Comparison of ENCODE assay signal across 8 cellular contexts in genomic region chr5:69217154-69217731, GRCh38. TPM values are rescaled to one million over a fixed set of nuclear protein-coding genes. Genes with fewer than 3 reads are reported as not detected.
A peak's percentile ranks its signal among the peaks of the same experiment; 100 is the strongest.
DNase-seq lines count a peak whose midpoint lies in the region; ATAC-seq and TF ChIP-seq lines count a peak whose summit lies in the region.

No MANE protein-coding gene starts in this region.

- peak in 1 of 2 donors; percentile 99 for ATAC-seq in lower lobe of right lung
- ATAC-seq in GM18505 (IDR thresholded peaks at IDR 0.05; ENCODE audit: unreplicated experiment), result no peak

- no peaks in the 10 kb centered on the region for H3K36me3 ChIP-seq in lower lobe of right lung

- H3K4me1 ChIP-seq in lower lobe of right lung, result peaks cover 20% of the 10 kb centered on the region

- TF ChIP-seq CTCF in astrocyte of the cerebellum (IDR thresholded peaks at IDR 0.05; ENCODE audit: low read depth, low read length, missing control alignments) (no peak), lower lobe of right lung (IDR thresholded peaks at IDR 0.05) (no peak)

- in situ Hi-C loops in astrocyte of the cerebellum (cut with HindIII; ENCODE audit: low sequenced_read_pairs), result no loop called here

- H3K27me3 ChIP-seq in lower lobe of right lung (ENCODE audit: low read depth), result no peaks in the 10 kb centered on the region

- TF ChIP-seq POLR2A in GM18505 (IDR thresholded peaks at IDR 0.05; ENCODE audit: borderline replicate concordance, extremely low read depth, insufficient read depth, insufficient read length), result no peak

- H3K27ac ChIP-seq in lower lobe of right lung, result peak overlapping the region; percentile 98

- no peaks in the 10 kb centered on the region for H3K9me3 ChIP-seq in lower lobe of right lung

- intact Hi-C loops in lower lobe of right lung (cut with DNase I), result no loop called here

- H3K4me3 ChIP-seq in astrocyte of the cerebellum (ENCODE audit: low read depth, low read length), result peak overlapping the region; percentile 86
- peak overlapping the region; percentile 100 for H3K4me3 ChIP-seq in lower lobe of right lung

- DNase-seq in NCI-H1436 (lab: John Stamatoyannopoulos, UW), result peak; percentile 86
- no peak for DNase-seq in NCI-H1436 treated with DMSO at 0.1 percent for 48 hours (lab: John Stamatoyannopoulos, UW)
- peak; percentile 97 for DNase-seq in OCI-M1 (lab: John Stamatoyannopoulos, UW)
- no peak for DNase-seq in astrocyte of the cerebellum (ENCODE audit: low read depth)
- DNase-seq in lower lobe of right lung, result no peak
- DNase-seq in stimulated activated CD8-positive, alpha-beta memory T cell treated with anti-CD3 and anti-CD28 coated beads, Interleukin-7, amount 100 ng/mL, for 24 hours (ENCODE audit: low read depth), result peak; percentile 94
- no peak for DNase-seq in mucosa of gallbladder (ENCODE audit: low spot score)

RNA-seq across cellular contexts. Expression of gene CDK7, which starts 17.4 kb away (rescaled TPM):
- total RNA-seq in lower lobe of right lung (29.6 TPM), mucosa of gallbladder (21.1 TPM)

RNA-seq across cellular contexts. Expression of gene CENPH, which starts 27.9 kb away (rescaled TPM):
- total RNA-seq in lower lobe of right lung (2.9 TPM), mucosa of gallbladder (1.8 TPM)

RNA-seq across cellular contexts. Expression of gene CCNB1, which starts 50.3 kb away (rescaled TPM):
- total RNA-seq in lower lobe of right lung (4.4 TPM), mucosa of gallbladder (8.1 TPM)

Comparison
In these comparisons a context has a peak if more than half of its experiments do, and no peak if none do; other contexts are left out.
1. DNase-seq: peak in NCI-H1436 (single experiment), OCI-M1 (single experiment) and stimulated activated CD8-positive, alpha-beta memory T cell treated with anti-CD3 and anti-CD28 coated beads, Interleukin-7, amount 100 ng/mL, for 24 hours (single experiment); none in NCI-H1436 treated with DMSO at 0.1 percent for 48 hours (single experiment), astrocyte of the cerebellum (single experiment), lower lobe of right lung (single experiment) and mucosa of gallbladder (single experiment).